In the genomic region with DNA sequence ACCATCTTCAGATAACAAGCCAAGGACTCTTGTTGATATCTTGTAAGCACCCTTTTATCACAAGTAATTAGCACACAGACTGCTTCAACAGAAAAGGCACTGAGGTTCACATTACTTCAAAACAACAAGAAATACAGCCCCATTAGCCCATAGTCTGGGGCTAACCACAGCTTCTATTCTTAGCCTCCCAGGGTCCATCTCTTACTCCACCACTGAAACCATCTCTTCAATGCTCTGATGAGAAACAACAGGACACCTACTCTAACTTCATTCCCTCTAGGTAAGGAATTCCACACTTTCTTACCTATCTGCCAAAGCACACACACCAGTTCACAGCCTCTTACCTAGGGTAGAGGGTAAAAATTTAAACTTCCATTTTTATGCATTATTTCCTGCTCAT, we compare ENCODE assay signal across 9 cellular contexts. TPM values are rescaled to one million over a fixed set of nuclear protein-coding genes. Genes with fewer than 3 reads are reported as not detected.
DNase-seq lines count a peak whose midpoint lies in the region; ATAC-seq and TF ChIP-seq lines count a peak whose summit lies in the region.
"Had no signal": no experiment of that assay in that cellular context is flagged by ENCODE, and none has a peak within 500 bp of the region (broad histone marks: within the 10 kb centered on the region; RNA-seq: fewer than 3 reads in every experiment).

No MANE protein-coding gene starts in this region.

- H3K9ac ChIP-seq in BLaER1 (no peak overlapping the region), SK-N-SH (no peak overlapping the region)

- H3K27ac ChIP-seq in BLaER1: no peak overlapping the region
- no peak overlapping the region for H3K27ac ChIP-seq in SK-N-SH (ENCODE audit: low read depth in 2 of 2, low read length in 1 of 2)

- DNase-seq in activated CD4-positive, alpha-beta memory T cell treated with anti-CD3 and anti-CD28 coated beads, Interleukin-2, amount 10 ng/mL, durations not matched to agents 7 days and 5 days: no peak
- DNase-seq in MCF 10A (ENCODE audit: unreplicated experiment): no peak
- DNase-seq in NCI-H2029 treated with DMSO at 0.1 percent for 48 hours (lab: John Stamatoyannopoulos, UW): no peak
- DNase-seq in nephron progenitor cell: no peak
- DNase-seq in SK-N-SH: no peak

- no peak for TF ChIP-seq RAD21 in SK-N-SH (IDR thresholded peaks at IDR 0.05; ENCODE audit: low read length)

- H4K20me1 ChIP-seq in BLaER1 (no peaks in the 10 kb centered on the region), SK-N-SH (ENCODE audit: insufficient read depth) (no peaks in the 10 kb centered on the region)

- H3K4me1 Mint-ChIP-seq in activated CD4-positive, alpha-beta memory T cell treated with anti-CD3 and anti-CD28 coated beads, Interleukin-2, amount 10 ng/mL, durations not matched to agents 7 days and 5 days: peaks cover 89% of the 10 kb centered on the region
- peaks cover 7% of the 10 kb centered on the region for H3K4me1 Mint-ChIP-seq in MCF 10A (ENCODE audit: insufficient read depth, unreplicated experiment)
- no peaks in the 10 kb centered on the region for H3K4me1 Mint-ChIP-seq in nephron progenitor cell

- H3K4me1 ChIP-seq in BLaER1 (peaks cover 35% of the 10 kb centered on the region), SK-N-SH (ENCODE audit: control insufficient read depth in 1 of 2, insufficient read depth in 2 of 2, low read depth in 1 of 2, low read length in 1 of 2) (no peaks in the 10 kb centered on the region)

- no peak overlapping the region for H2AFZ ChIP-seq in SK-N-SH (ENCODE audit: low read depth)

- no peak for TF ChIP-seq CTCF in MCF 10A (IDR thresholded peaks at IDR 0.05; ENCODE audit: unreplicated experiment)
- no peak for TF ChIP-seq CTCF in nephron progenitor cell (IDR thresholded peaks at IDR 0.05)
- TF ChIP-seq CTCF in SK-N-SH (IDR thresholded peaks at IDR 0.05): no peak

- no peak for TF ChIP-seq EP300 in SK-N-SH (IDR thresholded peaks at IDR 0.05; ENCODE audit: borderline replicate concordance in 1 of 2, low read depth in 1 of 2, low read length in 1 of 2)

- H3K9me3 ChIP-seq in BLaER1: peaks cover 3% of the 10 kb centered on the region; the same call in 1 of the 2 replicates
- no peaks in the 10 kb centered on the region for H3K9me3 ChIP-seq in SK-N-SH

- H3K9me2 ChIP-seq in SK-N-SH: no peaks in the 10 kb centered on the region

- no peaks in the 10 kb centered on the region for H3K27me3 Mint-ChIP-seq in activated CD4-positive, alpha-beta memory T cell treated with anti-CD3 and anti-CD28 coated beads, Interleukin-2, amount 10 ng/mL, durations not matched to agents 7 days and 5 days
- no peaks in the 10 kb centered on the region for H3K27me3 Mint-ChIP-seq in MCF 10A (ENCODE audit: insufficient read depth, unreplicated experiment)
- H3K27me3 Mint-ChIP-seq in nephron progenitor cell (ENCODE audit: low read depth, poor library complexity): no peaks in the 10 kb centered on the region

- peak overlapping the region; percentile 57 for H3K4me2 ChIP-seq in BLaER1
- no peak overlapping the region for H3K4me2 ChIP-seq in SK-N-SH

- no peaks in the 10 kb centered on the region; the same call in 1 of the 2 replicates for H3K27me3 ChIP-seq in BLaER1
- no peaks in the 10 kb centered on the region for H3K27me3 ChIP-seq in SK-N-SH (ENCODE audit: insufficient read depth)

- peak overlapping the region; percentile 72 for H3K4me3 Mint-ChIP-seq in activated CD4-positive, alpha-beta memory T cell treated with anti-CD3 and anti-CD28 coated beads, Interleukin-2, amount 10 ng/mL, durations not matched to agents 7 days and 5 days
- H3K4me3 Mint-ChIP-seq in MCF 10A (ENCODE audit: unreplicated experiment) (no peak overlapping the region), nephron progenitor cell (no peak overlapping the region)

- POLR2A ChIA-PET in activated CD4-positive, alpha-beta memory T cell treated with anti-CD3 and anti-CD28 coated beads, Interleukin-2, amount 10 ng/mL, durations not matched to agents 7 days and 5 days (lab: Charles Lee): interaction anchor here (1.1 to 8.5 kb wide), 13 partner anchors 9 to 429 kb away, joined by 3 to 338 read pairs (median 8); a partner anchor contains a TSS
- POLR2A ChIA-PET in MCF 10A (lab: Yijun Ruan, JAX): no interaction called here
- POLR2A ChIA-PET in SK-N-SH (lab: Yijun Ruan, JAX): no interaction called here

- H3K9me3 Mint-ChIP-seq in activated CD4-positive, alpha-beta memory T cell treated with anti-CD3 and anti-CD28 coated beads, Interleukin-2, amount 10 ng/mL, durations not matched to agents 7 days and 5 days: peaks cover 5% of the 10 kb centered on the region
- H3K9me3 Mint-ChIP-seq in MCF 10A (ENCODE audit: unreplicated experiment) (no peaks in the 10 kb centered on the region), nephron progenitor cell (no peaks in the 10 kb centered on the region)

- no TSS peak for BruUV-seq in MCF 10A (replicated peaks; lab: Mats Ljungman, UMichigan)

- peak; percentile 54 for ATAC-seq in GM19351 (IDR thresholded peaks at IDR 0.05; ENCODE audit: unreplicated experiment)
- peak; percentile 55 for ATAC-seq in HG03135 (IDR thresholded peaks at IDR 0.05; ENCODE audit: unreplicated experiment)
- ATAC-seq: Panc1 had no signal

- intact Hi-C loops in MCF 10A (cut with micrococcal nuclease): no loop called here

- peaks cover 27% of the 10 kb centered on the region for H3K36me3 Mint-ChIP-seq in activated CD4-positive, alpha-beta memory T cell treated with anti-CD3 and anti-CD28 coated beads, Interleukin-2, amount 10 ng/mL, durations not matched to agents 7 days and 5 days (ENCODE audit: low read depth)
- H3K36me3 Mint-ChIP-seq in MCF 10A (ENCODE audit: insufficient read depth, unreplicated experiment): no peaks in the 10 kb centered on the region
- H3K36me3 Mint-ChIP-seq in nephron progenitor cell (ENCODE audit: low read depth): no peaks in the 10 kb centered on the region

- peak overlapping the region; percentile 99 for H3K27ac Mint-ChIP-seq in activated CD4-positive, alpha-beta memory T cell treated with anti-CD3 and anti-CD28 coated beads, Interleukin-2, amount 10 ng/mL, durations not matched to agents 7 days and 5 days
- H3K27ac Mint-ChIP-seq in MCF 10A (ENCODE audit: low read depth, unreplicated experiment): no peak overlapping the region
- no peak overlapping the region for H3K27ac Mint-ChIP-seq in nephron progenitor cell

- H3K36me3 ChIP-seq in BLaER1: no peaks in the 10 kb centered on the region
- H3K36me3 ChIP-seq in SK-N-SH (replicated peaks in 1 of 2; ENCODE audit: control insufficient read depth in 1 of 2, insufficient read depth in 2 of 2, low read length in 1 of 2): no peaks in the 10 kb centered on the region

- H3F3A ChIP-seq in SK-N-SH (replicated peaks; ENCODE audit: insufficient read depth): no peaks in the 10 kb centered on the region

- no peak overlapping the region for H3K4me3 ChIP-seq in BLaER1
- no peak overlapping the region for H3K4me3 ChIP-seq in SK-N-SH (ENCODE audit: low read depth in 2 of 2, low read length in 1 of 2)

- no peaks in the 10 kb centered on the region for H3K79me2 ChIP-seq in SK-N-SH (ENCODE audit: insufficient read depth)

- CTCF ChIA-PET in activated CD4-positive, alpha-beta memory T cell treated with anti-CD3 and anti-CD28 coated beads, Interleukin-2, amount 10 ng/mL, durations not matched to agents 7 days and 5 days (lab: Charles Lee): interaction anchor here (1.1 to 1.8 kb wide), 6 partner anchors 9 to 33 kb away, joined by 3 to 7 read pairs (median 4); no protein-coding TSS in a partner anchor
- CTCF ChIA-PET in MCF 10A (lab: Yijun Ruan, JAX): interaction anchor here (0.6 to 1.0 kb wide), 3 partner anchors 22 to 121 kb away, joined by 3 to 4 read pairs (median 3); no protein-coding TSS in a partner anchor
- CTCF ChIA-PET in SK-N-SH (lab: Yijun Ruan, JAX): no interaction called here

TF ChIP-seq in SK-N-SH, 30 proteins besides CTCF, POLR2A, EP300 and RAD21:
- TF ChIP-seq TEAD4 (IDR thresholded peaks at IDR 0.05; ENCODE audit: borderline replicate concordance, insufficient read depth) (no peak), TCF12 (IDR thresholded peaks at IDR 0.05) (no peak)

RNA-seq across cellular contexts. Expression of a gene that starts 26.4 kb away (rescaled TPM):
- 100 to 1,000 TPM; 389 to 406 TPM for total RNA-seq in activated CD4-positive, alpha-beta memory T cell treated with anti-CD3 and anti-CD28 coated beads, Interleukin-2, amount 10 ng/mL, durations not matched to agents 7 days and 5 days
- total RNA-seq in MCF 10A (2022): 0.19 TPM in 1 of 2 replicates, not detected in the other
- polyA plus RNA-seq in SK-N-SH (2012; rRNA removed): not detected in 2 replicates
- not detected in 2 replicates for polyA plus RNA-seq in SK-N-SH (2012; cell fraction: cytosol; rRNA removed)
- not detected in 2 replicates for polyA plus RNA-seq in SK-N-SH (2012; cell fraction: nucleus; rRNA removed)

Comparison
In these comparisons a context has a peak if more than half of its experiments do, and no peak if none do; other contexts are left out.
1. RNA of a gene that starts 26.4 kb away (total RNA-seq): 389 to 406 TPM in activated CD4-positive, alpha-beta memory T cell treated with anti-CD3 and anti-CD28 coated beads, Interleukin-2, amount 10 ng/mL, durations not matched to agents 7 days and 5 days; 0.19 TPM in MCF 10A; every median in the first group is over 100 times any median in the second.